Comparison of ENCODE assay signal across 1 cellular context in the genomic region with DNA sequence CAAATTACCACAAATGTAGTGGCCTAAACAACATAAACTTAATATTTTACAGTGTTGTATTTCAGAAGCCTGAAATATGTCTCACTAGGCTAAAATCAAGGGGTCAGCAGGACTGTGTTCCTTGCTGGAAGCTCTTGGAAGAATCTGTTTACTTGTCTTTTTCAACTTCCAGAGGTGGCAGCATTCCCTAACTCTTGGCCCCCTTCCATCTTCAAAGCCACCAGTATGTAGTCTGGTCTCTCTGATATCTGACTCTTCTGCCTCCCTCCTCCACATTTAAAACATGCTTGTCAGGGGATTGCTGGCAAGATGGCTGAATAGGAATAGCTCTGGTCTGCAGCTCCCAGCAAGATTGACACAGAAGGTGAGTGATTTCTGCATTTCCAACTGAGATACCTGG.
TF ChIP-seq lines count a peak whose summit lies in the region.

No MANE protein-coding gene starts in this region.

TF ChIP-seq in GM23338, 12 proteins besides CTCF, POLR2A, EP300 and RAD21 (continued from another document):
- TF ChIP-seq, protein P1, sequence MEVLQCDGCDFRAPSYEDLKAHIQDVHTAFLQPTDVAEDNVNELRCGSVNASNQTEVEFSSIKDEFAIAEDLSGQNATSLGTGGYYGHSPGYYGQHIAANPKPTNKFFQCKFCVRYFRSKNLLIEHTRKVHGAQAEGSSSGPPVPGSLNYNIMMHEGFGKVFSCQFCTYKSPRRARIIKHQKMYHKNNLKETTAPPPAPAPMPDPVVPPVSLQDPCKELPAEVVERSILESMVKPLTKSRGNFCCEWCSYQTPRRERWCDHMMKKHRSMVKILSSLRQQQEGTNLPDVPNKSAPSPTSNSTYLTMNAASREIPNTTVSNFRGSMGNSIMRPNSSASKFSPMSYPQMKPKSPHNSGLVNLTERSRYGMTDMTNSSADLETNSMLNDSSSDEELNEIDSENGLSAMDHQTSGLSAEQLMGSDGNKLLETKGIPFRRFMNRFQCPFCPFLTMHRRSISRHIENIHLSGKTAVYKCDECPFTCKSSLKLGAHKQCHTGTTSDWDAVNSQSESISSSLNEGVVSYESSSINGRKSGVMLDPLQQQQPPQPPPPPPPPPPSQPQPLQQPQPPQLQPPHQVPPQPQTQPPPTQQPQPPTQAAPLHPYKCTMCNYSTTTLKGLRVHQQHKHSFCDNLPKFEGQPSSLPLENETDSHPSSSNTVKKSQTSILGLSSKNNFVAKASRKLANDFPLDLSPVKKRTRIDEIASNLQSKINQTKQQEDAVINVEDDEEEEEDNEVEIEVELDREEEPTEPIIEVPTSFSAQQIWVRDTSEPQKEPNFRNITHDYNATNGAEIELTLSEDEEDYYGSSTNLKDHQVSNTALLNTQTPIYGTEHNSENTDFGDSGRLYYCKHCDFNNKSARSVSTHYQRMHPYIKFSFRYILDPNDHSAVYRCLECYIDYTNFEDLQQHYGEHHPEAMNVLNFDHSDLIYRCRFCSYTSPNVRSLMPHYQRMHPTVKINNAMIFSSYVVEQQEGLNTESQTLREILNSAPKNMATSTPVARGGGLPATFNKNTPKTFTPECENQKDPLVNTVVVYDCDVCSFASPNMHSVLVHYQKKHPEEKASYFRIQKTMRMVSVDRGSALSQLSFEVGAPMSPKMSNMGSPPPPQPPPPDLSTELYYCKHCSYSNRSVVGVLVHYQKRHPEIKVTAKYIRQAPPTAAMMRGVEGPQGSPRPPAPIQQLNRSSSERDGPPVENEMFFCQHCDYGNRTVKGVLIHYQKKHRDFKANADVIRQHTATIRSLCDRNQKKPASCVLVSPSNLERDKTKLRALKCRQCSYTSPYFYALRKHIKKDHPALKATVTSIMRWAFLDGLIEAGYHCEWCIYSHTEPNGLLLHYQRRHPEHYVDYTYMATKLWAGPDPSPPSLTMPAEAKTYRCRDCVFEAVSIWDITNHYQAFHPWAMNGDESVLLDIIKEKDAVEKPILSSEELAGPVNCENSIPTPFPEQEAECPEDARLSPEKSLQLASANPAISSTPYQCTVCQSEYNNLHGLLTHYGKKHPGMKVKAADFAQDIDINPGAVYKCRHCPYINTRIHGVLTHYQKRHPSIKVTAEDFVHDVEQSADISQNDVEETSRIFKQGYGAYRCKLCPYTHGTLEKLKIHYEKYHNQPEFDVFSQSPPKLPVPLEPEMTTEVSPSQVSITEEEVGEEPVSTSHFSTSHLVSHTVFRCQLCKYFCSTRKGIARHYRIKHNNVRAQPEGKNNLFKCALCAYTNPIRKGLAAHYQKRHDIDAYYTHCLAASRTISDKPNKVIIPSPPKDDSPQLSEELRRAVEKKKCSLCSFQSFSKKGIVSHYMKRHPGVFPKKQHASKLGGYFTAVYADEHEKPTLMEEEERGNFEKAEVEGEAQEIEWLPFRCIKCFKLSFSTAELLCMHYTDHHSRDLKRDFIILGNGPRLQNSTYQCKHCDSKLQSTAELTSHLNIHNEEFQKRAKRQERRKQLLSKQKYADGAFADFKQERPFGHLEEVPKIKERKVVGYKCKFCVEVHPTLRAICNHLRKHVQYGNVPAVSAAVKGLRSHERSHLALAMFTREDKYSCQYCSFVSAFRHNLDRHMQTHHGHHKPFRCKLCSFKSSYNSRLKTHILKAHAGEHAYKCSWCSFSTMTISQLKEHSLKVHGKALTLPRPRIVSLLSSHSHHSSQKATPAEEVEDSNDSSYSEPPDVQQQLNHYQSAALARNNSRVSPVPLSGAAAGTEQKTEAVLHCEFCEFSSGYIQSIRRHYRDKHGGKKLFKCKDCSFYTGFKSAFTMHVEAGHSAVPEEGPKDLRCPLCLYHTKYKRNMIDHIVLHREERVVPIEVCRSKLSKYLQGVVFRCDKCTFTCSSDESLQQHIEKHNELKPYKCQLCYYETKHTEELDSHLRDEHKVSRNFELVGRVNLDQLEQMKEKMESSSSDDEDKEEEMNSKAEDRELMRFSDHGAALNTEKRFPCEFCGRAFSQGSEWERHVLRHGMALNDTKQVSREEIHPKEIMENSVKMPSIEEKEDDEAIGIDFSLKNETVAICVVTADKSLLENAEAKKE (CRISPR knock-in tag; IDR thresholded peaks at IDR 0.05), result no peak
- no peak for TF ChIP-seq STAT1 (IDR thresholded peaks at IDR 0.05; ENCODE audit: unreplicated experiment)
- no peak for TF ChIP-seq NANOG (IDR thresholded peaks at IDR 0.05; ENCODE audit: borderline replicate concordance)
TF ChIP-seq in GM23338: peak in this region for 0.
